Comparison of ENCODE assay signal across 8 cellular contexts in the genomic region with DNA sequence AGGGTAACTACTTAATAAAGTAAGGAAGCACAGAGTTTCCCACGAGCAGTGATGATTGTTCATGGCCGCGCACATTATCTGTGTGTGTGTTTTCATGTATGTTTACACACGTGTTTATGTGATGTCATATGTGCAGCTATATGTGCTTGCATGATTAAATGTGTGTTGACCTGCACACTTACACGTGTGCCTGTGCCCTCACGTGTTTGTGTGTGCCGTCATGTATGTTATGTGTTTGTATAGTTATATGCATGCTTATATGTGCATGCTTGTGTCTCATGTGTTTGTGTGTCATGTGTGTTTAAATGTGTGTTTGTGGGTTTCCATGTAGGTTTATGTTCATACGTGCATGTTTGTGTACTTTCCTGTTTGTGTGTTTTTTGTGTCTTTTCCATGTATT.
"Had no signal": no experiment of that assay in that cellular context is flagged by ENCODE, and none has a peak within 500 bp of the region (broad histone marks: within the 10 kb centered on the region; RNA-seq: fewer than 3 reads in every experiment).

No MANE protein-coding gene starts in this region.

- H3K4me3 ChIP-seq: GM23248, HAP-1, K562 had no signal

- H2AFZ ChIP-seq: GM23248 had no signal

- H3K36me3 ChIP-seq: HAP-1 had no signal

- H3K4me1 ChIP-seq: HAP-1 had no signal

- FAIRE-seq: K562 had no signal

- DNase-seq: GM23248, H7, IMR-90, Kasumi-1, KG1 had no signal

- H3K27ac ChIP-seq: GM23248, HL-60 had no signal

- H3K9ac ChIP-seq: GM23248 had no signal

- H3K9me3 ChIP-seq: HAP-1 had no signal

- ATAC-seq: K562 had no signal
